In genomic region chr9:16637938-16638337, GRCh38 we compare ENCODE assay signal across 27 cellular contexts.
DNase-seq lines count a peak whose midpoint lies in the region; ATAC-seq, FAIRE-seq and TF ChIP-seq lines count a peak whose summit lies in the region.
"Had no signal": no experiment of that assay in that cellular context is flagged by ENCODE, and none has a peak within 500 bp of the region (broad histone marks: within the 10 kb centered on the region; RNA-seq: fewer than 3 reads in every experiment).

No MANE protein-coding gene starts in this region.

- WGBS in H9 (ENCODE audit: extremely low coverage, insufficient read length, low lambda C conversion rate): no CpG with 5 or more reads among the region's 5 CpGs
- 33% methylated on average over 5 of the region's 5 CpGs for WGBS in smooth muscle cell (ENCODE audit: low lambda C conversion rate)

- no peak overlapping the region for H2BK15ac ChIP-seq in H9 (ENCODE audit: low read depth, low read length)

- no peaks in the 10 kb centered on the region for H3K27me3 Mint-ChIP-seq in H9 (ENCODE audit: low read depth)
- H3K27me3 Mint-ChIP-seq in astrocyte (ENCODE audit: low read depth, unreplicated experiment): no peaks in the 10 kb centered on the region
- no peaks in the 10 kb centered on the region for H3K27me3 Mint-ChIP-seq in stimulated activated naive B cell treated with anti-CD40 and anti-IgM and Interleukin-4, amounts not matched to agents 10 μg/mL and 1 μg/mL and 100 μg/mL, for 72 hours
- H3K27me3 Mint-ChIP-seq: activated CD8-positive, alpha-beta T cell treated with anti-CD3 and anti-CD28 coated beads for 36 hours; activated naive CD4-positive, alpha-beta T cell treated with anti-CD3 and anti-CD28 coated beads, Interleukin-2, amount 50 U/mL, for 24 hours; activated T-helper 17 cell treated with anti-CD3 and anti-CD28 coated beads, Interleukin-2, amount 50 U/mL, for 72 hours; stimulated activated naive CD8-positive, alpha-beta T cell treated with anti-CD3 and anti-CD28 coated beads, Interleukin-15, Interleukin-2, amounts not matched to agents 100 ng/mL and 50 ng/mL, for 24 hours had no signal

- H3K23ac ChIP-seq in H9 (ENCODE audit: insufficient read length, low read depth, low read length): no peak overlapping the region

- peaks cover 23 to 29% of the 10 kb centered on the region in 2 experiments for H3K4me1 Mint-ChIP-seq in H9
- H3K4me1 Mint-ChIP-seq in astrocyte (ENCODE audit: low read depth, unreplicated experiment): peaks cover 35% of the 10 kb centered on the region
- H3K4me1 Mint-ChIP-seq in stimulated activated naive B cell treated with anti-CD40 and anti-IgM and Interleukin-4, amounts not matched to agents 10 μg/mL and 1 μg/mL and 100 μg/mL, for 72 hours: no peaks in the 10 kb centered on the region
- H3K4me1 Mint-ChIP-seq: activated naive CD4-positive, alpha-beta T cell treated with anti-CD3 and anti-CD28 coated beads, Interleukin-2, amount 50 U/mL, for 24 hours; activated T-helper 17 cell treated with anti-CD3 and anti-CD28 coated beads, Interleukin-2, amount 50 U/mL, for 72 hours had no signal

- no peak overlapping the region for H3K4me3 Mint-ChIP-seq in H9
- no peak overlapping the region for H3K4me3 Mint-ChIP-seq in astrocyte (ENCODE audit: unreplicated experiment)
- H3K4me3 Mint-ChIP-seq in stimulated activated naive B cell treated with anti-CD40 and anti-IgM and Interleukin-4, amounts not matched to agents 10 μg/mL and 1 μg/mL and 100 μg/mL, for 72 hours: no peak overlapping the region
- H3K4me3 Mint-ChIP-seq: activated CD8-positive, alpha-beta T cell treated with anti-CD3 and anti-CD28 coated beads for 36 hours; activated naive CD4-positive, alpha-beta T cell treated with anti-CD3 and anti-CD28 coated beads, Interleukin-2, amount 50 U/mL, for 24 hours; activated T-helper 17 cell treated with anti-CD3 and anti-CD28 coated beads, Interleukin-2, amount 50 U/mL, for 72 hours; stimulated activated naive CD8-positive, alpha-beta T cell treated with anti-CD3 and anti-CD28 coated beads, Interleukin-15, Interleukin-2, amounts not matched to agents 100 ng/mL and 50 ng/mL, for 24 hours had no signal

- H3K4me3 ChIP-seq in astrocyte (ENCODE audit: insufficient read depth, low read depth, low read length): no peak overlapping the region
- no peak overlapping the region for H3K4me3 ChIP-seq in smooth muscle cell
- H3K4me3 ChIP-seq: BLaER1 treated with 17β-estradiol and CSF1 and Interleukin-3, amounts not matched to agents 10 nM and 100 nM; heart right ventricle; mucosa of descending colon; ovary; thoracic aorta; uterus had no signal

- no peak overlapping the region for H3K27ac ChIP-seq in H9 (ENCODE audit: insufficient read length, low read depth, low read length)
- H3K27ac ChIP-seq in astrocyte (ENCODE audit: low read depth, low read length): no peak overlapping the region
- H3K27ac ChIP-seq in smooth muscle cell (ENCODE audit: low read depth): peak overlapping the region; percentile 76
- no peak overlapping the region for H3K27ac ChIP-seq in RWPE1
- H3K27ac ChIP-seq: BLaER1 treated with 17β-estradiol and CSF1 and Interleukin-3, amounts not matched to agents 10 nM and 100 nM; heart right ventricle; ovary; thoracic aorta had no signal

- intact Hi-C loops in head of caudate nucleus (cut with DNase I): no loop called here

- H3K27me3 ChIP-seq in H9 (ENCODE audit: insufficient read depth, low read length) (no peaks in the 10 kb centered on the region), astrocyte (ENCODE audit: insufficient read depth, low read length) (no peaks in the 10 kb centered on the region), smooth muscle cell (ENCODE audit: low read depth) (no peaks in the 10 kb centered on the region)
- H3K27me3 ChIP-seq: BLaER1 treated with 17β-estradiol and CSF1 and Interleukin-3, amounts not matched to agents 10 nM and 100 nM; heart right ventricle; ovary; uterus had no signal

- no peak overlapping the region for H3K4me2 ChIP-seq in H9 (ENCODE audit: insufficient read depth, insufficient read length, low read length)
- H3K4me2 ChIP-seq in astrocyte (ENCODE audit: low read length): no peak overlapping the region
- H3K4me2 ChIP-seq in smooth muscle cell: peak overlapping the region; percentile 59

- POLR2A ChIA-PET in RWPE1 (lab: Yijun Ruan, JAX; ENCODE audit: low non-redundant PET): no interaction called here

- no peak for ATAC-seq in stimulated activated naive B cell treated with anti-CD40 and anti-IgM and Interleukin-4, amounts not matched to agents 10 μg/mL and 1 μg/mL and 100 μg/mL, for 72 hours (replicated peaks)
- ATAC-seq: activated CD8-positive, alpha-beta T cell treated with anti-CD3 and anti-CD28 coated beads for 36 hours; activated T-helper 17 cell treated with anti-CD3 and anti-CD28 coated beads, Interleukin-2, amount 50 U/mL, for 72 hours; heart right ventricle; mucosa of descending colon had no signal

- no peak overlapping the region for H3K14ac ChIP-seq in H9 (ENCODE audit: insufficient read depth, low read length)

- H3K27ac Mint-ChIP-seq in H9 (peak overlapping the region in 2 of 3 experiments; percentile 15 to 81; a peak in 2 of 7 replicates), astrocyte (ENCODE audit: unreplicated experiment) (peak overlapping the region; percentile 84)
- H3K27ac Mint-ChIP-seq in stimulated activated naive B cell treated with anti-CD40 and anti-IgM and Interleukin-4, amounts not matched to agents 10 μg/mL and 1 μg/mL and 100 μg/mL, for 72 hours: no peak overlapping the region
- H3K27ac Mint-ChIP-seq: activated CD8-positive, alpha-beta T cell treated with anti-CD3 and anti-CD28 coated beads for 36 hours; activated naive CD4-positive, alpha-beta T cell treated with anti-CD3 and anti-CD28 coated beads, Interleukin-2, amount 50 U/mL, for 24 hours; activated T-helper 17 cell treated with anti-CD3 and anti-CD28 coated beads, Interleukin-2, amount 50 U/mL, for 72 hours; stimulated activated naive CD8-positive, alpha-beta T cell treated with anti-CD3 and anti-CD28 coated beads, Interleukin-15, Interleukin-2, amounts not matched to agents 100 ng/mL and 50 ng/mL, for 24 hours had no signal

- H3K9me3 ChIP-seq in H9 (ENCODE audit: control insufficient read depth, low read depth, low read length) (no peaks in the 10 kb centered on the region), astrocyte (ENCODE audit: insufficient read depth, low read depth, low read length) (no peaks in the 10 kb centered on the region), smooth muscle cell (replicated peaks; ENCODE audit: low read depth) (no peaks in the 10 kb centered on the region)
- H3K9me3 ChIP-seq: mucosa of descending colon, ovary, thoracic aorta, uterus had no signal

- H3K23me2 ChIP-seq in H9 (ENCODE audit: insufficient read length, low read depth, low read length, poor library complexity, severe bottlenecking): no peaks in the 10 kb centered on the region

- H3K9ac ChIP-seq in H9 (ENCODE audit: extremely low read depth, insufficient read length, low read length): no peak overlapping the region
- no peak overlapping the region for H3K9ac ChIP-seq in astrocyte (ENCODE audit: low read length)
- H3K9ac ChIP-seq in smooth muscle cell (ENCODE audit: low read depth): no peak overlapping the region
- H3K9ac ChIP-seq: BLaER1 treated with 17β-estradiol and CSF1 and Interleukin-3, amounts not matched to agents 10 nM and 100 nM had no signal

- no peak overlapping the region for H2BK120ac ChIP-seq in H9 (ENCODE audit: low read depth, low read length, poor library complexity, severe bottlenecking)

- no peak overlapping the region for H4K5ac ChIP-seq in H9 (ENCODE audit: insufficient read length, low read depth, low read length)

- H2BK12ac ChIP-seq in H9 (ENCODE audit: insufficient read length, low read depth, low read length): no peak overlapping the region

- H3K4me1 ChIP-seq in H9 (ENCODE audit: insufficient read depth, low read length): peaks cover 2% of the 10 kb centered on the region; the same call in 1 of the 2 replicates
- peaks cover 2% of the 10 kb centered on the region for H3K4me1 ChIP-seq in astrocyte (ENCODE audit: insufficient read depth, low read length)
- H3K4me1 ChIP-seq in smooth muscle cell (ENCODE audit: low read depth): peaks cover 18% of the 10 kb centered on the region
- H3K4me1 ChIP-seq: heart right ventricle had no signal

- H3K36me3 ChIP-seq in astrocyte (ENCODE audit: insufficient read depth, low read length): no peaks in the 10 kb centered on the region
- no peaks in the 10 kb centered on the region for H3K36me3 ChIP-seq in smooth muscle cell (ENCODE audit: low read depth)
- H3K36me3 ChIP-seq: BLaER1 treated with 17β-estradiol and CSF1 and Interleukin-3, amounts not matched to agents 10 nM and 100 nM; heart right ventricle; ovary; thoracic aorta; uterus had no signal

- H3K36me3 Mint-ChIP-seq in H9 (ENCODE audit: insufficient read depth in 1 of 3, low read depth in 3 of 3): no peaks in the 10 kb centered on the region; a peak in 1 of 7 replicates
- H3K36me3 Mint-ChIP-seq in astrocyte (ENCODE audit: low read depth, unreplicated experiment): peaks cover 5% of the 10 kb centered on the region
- no peaks in the 10 kb centered on the region for H3K36me3 Mint-ChIP-seq in stimulated activated naive B cell treated with anti-CD40 and anti-IgM and Interleukin-4, amounts not matched to agents 10 μg/mL and 1 μg/mL and 100 μg/mL, for 72 hours
- H3K36me3 Mint-ChIP-seq: activated naive CD4-positive, alpha-beta T cell treated with anti-CD3 and anti-CD28 coated beads, Interleukin-2, amount 50 U/mL, for 24 hours had no signal

- no peaks in the 10 kb centered on the region for H3K9me3 Mint-ChIP-seq in H9
- peaks cover 2% of the 10 kb centered on the region for H3K9me3 Mint-ChIP-seq in astrocyte (ENCODE audit: unreplicated experiment)
- H3K9me3 Mint-ChIP-seq in stimulated activated naive B cell treated with anti-CD40 and anti-IgM and Interleukin-4, amounts not matched to agents 10 μg/mL and 1 μg/mL and 100 μg/mL, for 72 hours: no peaks in the 10 kb centered on the region
- H3K9me3 Mint-ChIP-seq: activated CD8-positive, alpha-beta T cell treated with anti-CD3 and anti-CD28 coated beads for 36 hours; activated naive CD4-positive, alpha-beta T cell treated with anti-CD3 and anti-CD28 coated beads, Interleukin-2, amount 50 U/mL, for 24 hours; activated T-helper 17 cell treated with anti-CD3 and anti-CD28 coated beads, Interleukin-2, amount 50 U/mL, for 72 hours had no signal

- H4K8ac ChIP-seq in H9 (replicated peaks; ENCODE audit: insufficient read length, low read depth, low read length): no peak overlapping the region

- no peak overlapping the region for H3K4ac ChIP-seq in H9 (ENCODE audit: low read depth, low read length)

- H3K56ac ChIP-seq in H9 (ENCODE audit: insufficient read length, low read depth, low read length): no peak overlapping the region

- H3K79me2 ChIP-seq in H9 (ENCODE audit: insufficient read depth, low read length): no peaks in the 10 kb centered on the region
- H3K79me2 ChIP-seq in astrocyte (ENCODE audit: insufficient read depth, low read length): peaks cover 5% of the 10 kb centered on the region
- no peaks in the 10 kb centered on the region for H3K79me2 ChIP-seq in smooth muscle cell (ENCODE audit: low read depth)

- H3F3A ChIP-seq in smooth muscle cell (ENCODE audit: low read depth): peaks cover 3% of the 10 kb centered on the region

- no peak overlapping the region for H2BK20ac ChIP-seq in H9 (ENCODE audit: low read depth, low read length, poor library complexity, severe bottlenecking)

- H4K91ac ChIP-seq in H9 (ENCODE audit: insufficient read length, low read depth, low read length): no peak overlapping the region

- no peak for DNase-seq in H9
- DNase-seq in astrocyte (ENCODE audit: low read depth): peak; percentile 52
- peak; percentile 48 for DNase-seq in foreskin melanocyte
- DNase-seq in smooth muscle cell (lab: John Stamatoyannopoulos, UW; ENCODE audit: unreplicated experiment): no peak
- DNase-seq in RWPE1 (ENCODE audit: low spot score): no peak
- no peak for DNase-seq in head of caudate nucleus
- no peak for DNase-seq in stimulated activated naive B cell treated with anti-CD40 and anti-IgM and Interleukin-4, amounts not matched to agents 10 μg/mL and 1 μg/mL and 100 μg/mL, for 72 hours
- DNase-seq: activated CD8-positive, alpha-beta memory T cell treated with anti-CD3 and anti-CD28 coated beads, Interleukin-2, amount 50 U/mL, for 48 hours; activated CD8-positive, alpha-beta T cell treated with anti-CD3 and anti-CD28 coated beads for 36 hours; amygdala; cortex of kidney; DMS53; effector memory CD4-positive, alpha-beta T cell; heart right ventricle; mucosa of descending colon; NCI-H146; NCI-H345; ovary; SHP77 treated with DMSO at 0.1 percent for 48 hours; small intestine; SW 1271; uterus had no signal

- no peak overlapping the region for H3T11ph ChIP-seq in H9 (ENCODE audit: low read length)

- H4K20me1 ChIP-seq in H9 (ENCODE audit: control insufficient read depth, insufficient read depth, insufficient read length) (no peaks in the 10 kb centered on the region), astrocyte (ENCODE audit: insufficient read depth, low read length) (peaks cover 5% of the 10 kb centered on the region), smooth muscle cell (ENCODE audit: low read depth) (no peaks in the 10 kb centered on the region)
- H4K20me1 ChIP-seq: BLaER1 treated with 17β-estradiol and CSF1 and Interleukin-3, amounts not matched to agents 10 nM and 100 nM had no signal

- no peak overlapping the region for H2BK5ac ChIP-seq in H9 (ENCODE audit: insufficient read length, low read length)

- TF ChIP-seq CTCF in H9 (conservative IDR thresholded peaks at IDR 0.05): no peak
- no peak for TF ChIP-seq CTCF in astrocyte (IDR thresholded peaks at IDR 0.05; ENCODE audit: insufficient read depth, low read depth, low read length)
- TF ChIP-seq CTCF in smooth muscle cell (IDR thresholded peaks at IDR 0.05; ENCODE audit: borderline replicate concordance, insufficient read depth, poor library complexity, severe bottlenecking): no peak
- no peak for TF ChIP-seq CTCF in RWPE1 (conservative IDR thresholded peaks at IDR 0.05; ENCODE audit: low read depth)

- peaks cover 3% of the 10 kb centered on the region for H3K79me1 ChIP-seq in H9 (ENCODE audit: insufficient read depth, low read depth, low read length, poor library complexity, severe bottlenecking)

- H2AFZ ChIP-seq in H9 (ENCODE audit: low read length) (no peak overlapping the region), astrocyte (ENCODE audit: low read depth, low read length) (no peak overlapping the region), smooth muscle cell (ENCODE audit: low read depth) (peak overlapping the region; percentile 42)

- no peak overlapping the region for H2AK5ac ChIP-seq in H9 (ENCODE audit: insufficient read length, low read length)

- CTCF ChIA-PET in RWPE1 (lab: Yijun Ruan, JAX): no interaction called here

- no peak overlapping the region for H3K18ac ChIP-seq in H9 (ENCODE audit: insufficient read length, low read depth, low read length)

- no peak for FAIRE-seq in astrocyte (lab: Jason Lieb, UNC)
- FAIRE-seq: small intestine had no signal

Comparison
In these comparisons a context has a peak if more than half of its experiments do, and no peak if none do; other contexts are left out.
1. DNase-seq: peak in astrocyte (single experiment) and foreskin melanocyte (single experiment); none in H9 (single experiment), smooth muscle cell (single experiment), RWPE1 (single experiment), head of caudate nucleus (0 of 42) and stimulated activated naive B cell treated with anti-CD40 and anti-IgM and Interleukin-4, amounts not matched to agents 10 μg/mL and 1 μg/mL and 100 μg/mL, for 72 hours (single experiment).